8 cellular contexts compared by ENCODE assay signal in genomic region chr6:106520711-106521367, GRCh38.
DNase-seq lines count a peak whose midpoint lies in the region; ATAC-seq and TF ChIP-seq lines count a peak whose summit lies in the region.

No MANE protein-coding gene starts in this region.

- 87% methylated on average over 14 of the region's 14 CpGs for WGBS in hepatocyte (ENCODE audit: low lambda C conversion rate, missing lambda C conversion rate)
- 86 to 92% methylated on average over 14 of the region's 14 CpGs for WGBS in thyroid gland, 2 donors

- no peaks in the 10 kb centered on the region for H3K9me3 Mint-ChIP-seq in activated naive CD8-positive, alpha-beta T cell treated with anti-CD3 and anti-CD28 coated beads for 36 hours

- ATAC-seq in GM18861 (IDR thresholded peaks at IDR 0.05; ENCODE audit: unreplicated experiment) (peak; percentile 51), HG03039 (IDR thresholded peaks at IDR 0.05; ENCODE audit: unreplicated experiment) (peak; percentile 57)

- H3K36me3 Mint-ChIP-seq in activated naive CD8-positive, alpha-beta T cell treated with anti-CD3 and anti-CD28 coated beads for 36 hours: peaks cover 33% of the 10 kb centered on the region

- peaks cover 8% of the 10 kb centered on the region for H3K36me3 ChIP-seq in SU-DHL-6 (ENCODE audit: low read length)
- H3K36me3 ChIP-seq in hepatocyte (replicated peaks; ENCODE audit: insufficient read depth, low read depth): no peaks in the 10 kb centered on the region
- H3K36me3 ChIP-seq in thyroid gland: no peaks in the 10 kb centered on the region

- H3K9me2 ChIP-seq in SU-DHL-6 (replicated peaks; ENCODE audit: insufficient read depth, low read length) (no peaks in the 10 kb centered on the region), hepatocyte (replicated peaks; ENCODE audit: insufficient read depth) (no peaks in the 10 kb centered on the region)

- no peaks in the 10 kb centered on the region for H3K27me3 ChIP-seq in SU-DHL-6 (ENCODE audit: low read length)
- no peaks in the 10 kb centered on the region for H3K27me3 ChIP-seq in hepatocyte
- no peaks in the 10 kb centered on the region for H3K27me3 ChIP-seq in thyroid gland

- no peaks in the 10 kb centered on the region for H4K20me1 ChIP-seq in SU-DHL-6 (ENCODE audit: low read depth, low read length)
- H4K20me1 ChIP-seq in hepatocyte (ENCODE audit: insufficient read depth, poor library complexity, severe bottlenecking): no peaks in the 10 kb centered on the region

- no peaks in the 10 kb centered on the region for H3K27me3 Mint-ChIP-seq in activated naive CD8-positive, alpha-beta T cell treated with anti-CD3 and anti-CD28 coated beads for 36 hours

- H3K27ac Mint-ChIP-seq in activated naive CD8-positive, alpha-beta T cell treated with anti-CD3 and anti-CD28 coated beads for 36 hours: peak overlapping the region; percentile 97

- intact Hi-C loops in thyroid gland (cut with DNase I): no loop called here

- H3K79me2 ChIP-seq in SU-DHL-6 (ENCODE audit: insufficient read depth, low read length) (peaks cover 92% of the 10 kb centered on the region), hepatocyte (peaks cover 2% of the 10 kb centered on the region)

- H3K4me1 Mint-ChIP-seq in activated naive CD8-positive, alpha-beta T cell treated with anti-CD3 and anti-CD28 coated beads for 36 hours: peaks cover 72% of the 10 kb centered on the region

- H3K9ac ChIP-seq in SU-DHL-6 (ENCODE audit: low read length): peak overlapping the region; percentile 65

- no peaks in the 10 kb centered on the region for H3K4me1 ChIP-seq in hepatocyte (ENCODE audit: insufficient read depth)
- H3K4me1 ChIP-seq in thyroid gland: peaks cover 0 to 4% of the 10 kb centered on the region in 2 donors

- H3K27ac ChIP-seq in SU-DHL-6 (ENCODE audit: low read depth, low read length) (peak overlapping the region; percentile 95), hepatocyte (no peak overlapping the region), thyroid gland (peak overlapping the region in 1 of 3 donors; percentile 41)

- peak overlapping the region; percentile 79 for H3K4me3 Mint-ChIP-seq in activated naive CD8-positive, alpha-beta T cell treated with anti-CD3 and anti-CD28 coated beads for 36 hours

- H3K4me2 ChIP-seq in SU-DHL-6 (ENCODE audit: low read depth, low read length, poor library complexity, severe bottlenecking) (peak overlapping the region; percentile 93), hepatocyte (no peak overlapping the region)

- H2AFZ ChIP-seq in SU-DHL-6 (ENCODE audit: low read depth, low read length, severe bottlenecking) (no peak overlapping the region), hepatocyte (no peak overlapping the region)

- DNase-seq in activated naive CD8-positive, alpha-beta T cell treated with anti-CD3 and anti-CD28 coated beads for 36 hours: peak; percentile 82
- peak; percentile 76 to 82 for DNase-seq in stimulated activated CD4-positive, alpha-beta T cell treated with anti-CD3 and anti-CD28 coated beads, Interleukin-2, amount 100 ng/mL, for 24 hours
- no peak for DNase-seq in A172 (ENCODE audit: low spot score)
- DNase-seq in hepatocyte (ENCODE audit: low spot score): no peak
- DNase-seq in thyroid gland: no peak

- TF ChIP-seq CTCF in SU-DHL-6 (IDR thresholded peaks at IDR 0.05; ENCODE audit: insufficient read depth, low read length, poor library complexity, severe bottlenecking): no peak
- TF ChIP-seq CTCF in hepatocyte (IDR thresholded peaks at IDR 0.05; ENCODE audit: poor library complexity): no peak
- no peak for TF ChIP-seq CTCF in thyroid gland (IDR thresholded peaks at IDR 0.05)

- no peak for TF ChIP-seq POLR2A in thyroid gland (IDR thresholded peaks at IDR 0.05)

- H3K4me3 ChIP-seq in SU-DHL-6 (ENCODE audit: insufficient read depth, low read length, poor library complexity, severe bottlenecking) (peak overlapping the region; percentile 52), hepatocyte (no peak overlapping the region), thyroid gland (replicated peaks in 1 of 3) (no peak overlapping the region)

- H3F3A ChIP-seq in SU-DHL-6 (ENCODE audit: insufficient read depth): peaks cover 78% of the 10 kb centered on the region

- H3K9me3 ChIP-seq in SU-DHL-6 (ENCODE audit: insufficient read depth, low read length): no peaks in the 10 kb centered on the region
- H3K9me3 ChIP-seq in hepatocyte (ENCODE audit: low read depth): no peaks in the 10 kb centered on the region
- H3K9me3 ChIP-seq in thyroid gland: no peaks in the 10 kb centered on the region

Comparison
In these comparisons a context has a peak if more than half of its experiments do, and no peak if none do; other contexts are left out.
1. DNase-seq: peak in activated naive CD8-positive, alpha-beta T cell treated with anti-CD3 and anti-CD28 coated beads for 36 hours (single experiment) and stimulated activated CD4-positive, alpha-beta T cell treated with anti-CD3 and anti-CD28 coated beads, Interleukin-2, amount 100 ng/mL, for 24 hours (2 of 2); none in A172 (single experiment), hepatocyte (single experiment) and thyroid gland (0 of 2).